Comparison of ENCODE assay signal across 12 cellular contexts in the genomic region with DNA sequence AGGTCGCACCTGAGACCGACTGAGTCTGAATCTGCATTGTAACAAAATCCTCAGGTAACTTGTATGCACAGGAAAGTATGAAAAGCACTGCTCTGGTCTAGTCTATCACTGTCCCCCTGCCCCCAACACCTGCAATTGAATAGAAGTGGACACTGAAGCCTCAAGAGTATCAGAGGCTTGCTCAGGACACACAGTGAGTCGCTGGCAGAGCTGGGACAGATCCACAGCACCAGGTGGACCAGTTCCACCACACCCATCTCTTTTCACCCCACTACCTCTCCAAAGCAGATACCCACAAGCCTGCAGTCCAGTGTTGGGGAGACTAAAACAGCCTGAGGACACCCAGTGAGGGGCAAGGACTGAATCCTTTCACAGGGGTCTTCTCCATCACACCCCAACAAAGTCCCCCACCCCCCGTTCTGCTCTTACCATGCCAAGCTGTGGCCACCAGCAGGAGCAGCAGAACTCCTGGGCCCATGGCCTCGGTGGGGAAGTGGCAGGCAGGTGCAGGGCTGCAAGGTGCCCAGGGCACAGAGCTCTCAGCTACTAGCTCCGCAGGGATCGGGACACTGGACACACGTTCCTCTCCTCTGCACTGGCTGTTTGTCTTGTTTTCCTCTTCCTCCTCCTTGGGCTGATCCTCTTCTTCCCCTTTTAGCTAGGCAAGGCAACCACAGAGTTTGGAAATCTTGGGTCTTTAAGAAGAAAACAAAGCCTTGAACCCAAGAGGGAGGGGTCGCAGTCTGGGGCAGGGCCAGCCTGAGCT. TPM values are rescaled to one million over a fixed set of nuclear protein-coding genes. Genes with fewer than 3 reads are reported as not detected.
DNase-seq lines count a peak whose midpoint lies in the region; ATAC-seq, FAIRE-seq and TF ChIP-seq lines count a peak whose summit lies in the region.
"Had no signal": no experiment of that assay in that cellular context is flagged by ENCODE, and none has a peak within 500 bp of the region (broad histone marks: within the 10 kb centered on the region; RNA-seq: fewer than 3 reads in every experiment).

A gene (minus strand): TSS at position 605 of the 766 bp plus-strand sequence. CDS start 127 bp downstream, at position 478.

- no peak within 1 kb of the TSS for H3K4me3 Mint-ChIP-seq in activated T-helper 2 cell treated with anti-CD3 and anti-CD28 coated beads, Interferon-gamma antibody, Interleukin-2, Interleukin-4, amounts not matched to agents 10 μg/mL and 5 μg/mL and 100 μg/mL, durations not matched to agents 14 hours and 24 hours and 36 hours (ENCODE audit: low read depth)
- H3K4me3 Mint-ChIP-seq: activated B cell treated with CpG ODN at 0.5 μM for 24 hours; activated naive CD4-positive, alpha-beta T cell treated with anti-CD3 and anti-CD28 coated beads for 36 hours; neural crest cell had no signal

- no peaks in the 10 kb centered on the region for H3K9me3 ChIP-seq in heart left ventricle
- H3K9me3 ChIP-seq in prostate gland, result no peaks in the 10 kb centered on the region

- H3K36me3 ChIP-seq in heart left ventricle, result peaks cover 0 to 3% (median 0%) of the 10 kb centered on the region in 9 donors
- H3K36me3 ChIP-seq in prostate gland, result no peaks in the 10 kb centered on the region

- H3K4me1 ChIP-seq in heart left ventricle (peaks cover 0 to 33% (median 0%) of the 10 kb centered on the region in 12 donors), prostate gland (replicated peaks) (no peaks in the 10 kb centered on the region)

- peak within 1 kb of the TSS in 10 of 12 donors; percentile 12 to 65 (median 38) for H3K4me3 ChIP-seq in heart left ventricle
- no peak within 1 kb of the TSS for H3K4me3 ChIP-seq in prostate gland

- no peak for FAIRE-seq in D721Med (lab: Jason Lieb, UNC)

- intact Hi-C loops in heart left ventricle (cut with DNase I) (no loop called here), prostate gland (cut with DNase I) (no loop called here)
- intact Hi-C loops in activated T-helper 2 cell treated with anti-CD3 and anti-CD28 coated beads, Interferon-gamma antibody, Interleukin-2, Interleukin-4, amounts not matched to agents 10 μg/mL and 5 μg/mL and 100 μg/mL, durations not matched to agents 14 hours and 24 hours and 36 hours (cut with micrococcal nuclease), result no loop called here

- H3K27me3 Mint-ChIP-seq in activated T-helper 2 cell treated with anti-CD3 and anti-CD28 coated beads, Interferon-gamma antibody, Interleukin-2, Interleukin-4, amounts not matched to agents 10 μg/mL and 5 μg/mL and 100 μg/mL, durations not matched to agents 14 hours and 24 hours and 36 hours (ENCODE audit: low read depth), result peaks cover 31% of the 10 kb centered on the region

- ATAC-seq in heart left ventricle (peak in 2 of 4 donors; percentile 43 to 57), GM18519 (IDR thresholded peaks at IDR 0.05; ENCODE audit: low FRiP score, unreplicated experiment) (no peak)

- DNase-seq in AG20443 (ENCODE audit: low spot score) (peak; percentile 5), NOMO-1 treated with dmso at 0.1 percent for 144 hours (lab: John Stamatoyannopoulos, UW; ENCODE audit: unreplicated experiment) (peak; percentile 39), heart left ventricle (peak in 1 of 5 donors; percentile 17), prostate gland (ENCODE audit: low spot score) (no peak), superior temporal gyrus (ENCODE audit: extremely low spot score) (no peak), D721Med (ENCODE audit: insufficient read length, low spot score) (no peak)
- no peak for DNase-seq in activated T-helper 2 cell treated with anti-CD3 and anti-CD28 coated beads, Interferon-gamma antibody, Interleukin-2, Interleukin-4, amounts not matched to agents 10 μg/mL and 5 μg/mL and 100 μg/mL, durations not matched to agents 14 hours and 24 hours and 36 hours (ENCODE audit: low spot score)
- DNase-seq: activated B cell treated with CpG ODN at 0.5 μM for 24 hours; activated naive CD4-positive, alpha-beta T cell treated with anti-CD3 and anti-CD28 coated beads for 36 hours; NCI-H187 had no signal

- no peaks in the 10 kb centered on the region for H3K36me3 Mint-ChIP-seq in activated T-helper 2 cell treated with anti-CD3 and anti-CD28 coated beads, Interferon-gamma antibody, Interleukin-2, Interleukin-4, amounts not matched to agents 10 μg/mL and 5 μg/mL and 100 μg/mL, durations not matched to agents 14 hours and 24 hours and 36 hours (ENCODE audit: low read depth)

- 84 to 91% (median 88%) methylated on average over 9 of the region's 9 CpGs for WGBS in heart left ventricle, 4 donors
- 88% methylated on average over 9 of the region's 9 CpGs for WGBS in prostate gland

- H3K4me1 Mint-ChIP-seq in activated T-helper 2 cell treated with anti-CD3 and anti-CD28 coated beads, Interferon-gamma antibody, Interleukin-2, Interleukin-4, amounts not matched to agents 10 μg/mL and 5 μg/mL and 100 μg/mL, durations not matched to agents 14 hours and 24 hours and 36 hours (ENCODE audit: low read depth), result peaks cover 5% of the 10 kb centered on the region

- TF ChIP-seq CTCF in heart left ventricle (IDR thresholded peaks at IDR 0.05), result no peak
- TF ChIP-seq CTCF in prostate gland (IDR thresholded peaks at IDR 0.05), result no peak
- no peak for TF ChIP-seq CTCF in D721Med (IDR thresholded peaks at IDR 0.05; ENCODE audit: insufficient read depth, missing control alignments)

- H3K27ac ChIP-seq in heart left ventricle (peak within 1 kb of the TSS in 6 of 12 donors; percentile 18 to 83 (median 48)), prostate gland (no peak within 1 kb of the TSS)

- TF ChIP-seq POLR2A in heart left ventricle (IDR thresholded peaks at IDR 0.05) (no peak), prostate gland (IDR thresholded peaks at IDR 0.05) (no peak)

- no peaks in the 10 kb centered on the region for H3K9me3 Mint-ChIP-seq in activated T-helper 2 cell treated with anti-CD3 and anti-CD28 coated beads, Interferon-gamma antibody, Interleukin-2, Interleukin-4, amounts not matched to agents 10 μg/mL and 5 μg/mL and 100 μg/mL, durations not matched to agents 14 hours and 24 hours and 36 hours
- H3K9me3 Mint-ChIP-seq: activated B cell treated with CpG ODN at 0.5 μM for 24 hours; activated naive CD4-positive, alpha-beta T cell treated with anti-CD3 and anti-CD28 coated beads for 36 hours; neural crest cell had no signal

- H3K27ac Mint-ChIP-seq in activated T-helper 2 cell treated with anti-CD3 and anti-CD28 coated beads, Interferon-gamma antibody, Interleukin-2, Interleukin-4, amounts not matched to agents 10 μg/mL and 5 μg/mL and 100 μg/mL, durations not matched to agents 14 hours and 24 hours and 36 hours, result no peak within 1 kb of the TSS
- H3K27ac Mint-ChIP-seq: activated B cell treated with CpG ODN at 0.5 μM for 24 hours; activated naive CD4-positive, alpha-beta T cell treated with anti-CD3 and anti-CD28 coated beads for 36 hours had no signal

- H3K27me3 ChIP-seq in heart left ventricle (peaks cover 0 to 6% (median 0%) of the 10 kb centered on the region in 9 donors), prostate gland (replicated peaks; ENCODE audit: insufficient read depth) (no peaks in the 10 kb centered on the region)

RNA-seq across cellular contexts. Expression of the gene that starts here (rescaled TPM):
- 100 to 1,000 TPM in 1 of 9 donors, 10 to 100 TPM in 6, 1 to 10 TPM in 2; 5.8 to 143 (median 12.0) TPM for total RNA-seq in heart left ventricle
- 1 to 10 TPM; 5.0 to 5.6 TPM for polyA plus RNA-seq in heart left ventricle
- total RNA-seq in prostate gland, result 10 to 100 TPM; 11.0 to 36.4 TPM
- total RNA-seq in activated T-helper 2 cell treated with anti-CD3 and anti-CD28 coated beads, Interferon-gamma antibody, Interleukin-2, Interleukin-4, amounts not matched to agents 10 μg/mL and 5 μg/mL and 100 μg/mL, durations not matched to agents 14 hours and 24 hours and 36 hours, result 0.18 and 0.27 TPM in 2 replicates
- total RNA-seq: neural crest cell had no signal

Comparison
In these comparisons a context has a peak if more than half of its experiments do, and no peak if none do; other contexts are left out.
1. DNase-seq: peak in AG20443 (single experiment) and NOMO-1 treated with dmso at 0.1 percent for 144 hours (single experiment); none in prostate gland (single experiment), superior temporal gyrus (single experiment), D721Med (single experiment) and activated T-helper 2 cell treated with anti-CD3 and anti-CD28 coated beads, Interferon-gamma antibody, Interleukin-2, Interleukin-4, amounts not matched to agents 10 μg/mL and 5 μg/mL and 100 μg/mL, durations not matched to agents 14 hours and 24 hours and 36 hours (single experiment).
2. H3K4me3 ChIP-seq: peak in heart left ventricle (10 of 12); none in prostate gland (0 of 2).